Comparison of ENCODE assay signal across 1 cellular context in genomic region chr19:46372901-46373572, GRCh38.
TF ChIP-seq lines count a peak whose summit lies in the region.

No MANE protein-coding gene starts in this region.

TF ChIP-seq in IMR-90, 13 proteins besides CTCF, POLR2A, EP300 and RAD21 (continued from another document):
- no peak for TF ChIP-seq MAZ (IDR thresholded peaks at IDR 0.05; ENCODE audit: borderline replicate concordance, low read depth, low read length)
